ENCODE assay signal across 8 cellular contexts in the genomic region with DNA sequence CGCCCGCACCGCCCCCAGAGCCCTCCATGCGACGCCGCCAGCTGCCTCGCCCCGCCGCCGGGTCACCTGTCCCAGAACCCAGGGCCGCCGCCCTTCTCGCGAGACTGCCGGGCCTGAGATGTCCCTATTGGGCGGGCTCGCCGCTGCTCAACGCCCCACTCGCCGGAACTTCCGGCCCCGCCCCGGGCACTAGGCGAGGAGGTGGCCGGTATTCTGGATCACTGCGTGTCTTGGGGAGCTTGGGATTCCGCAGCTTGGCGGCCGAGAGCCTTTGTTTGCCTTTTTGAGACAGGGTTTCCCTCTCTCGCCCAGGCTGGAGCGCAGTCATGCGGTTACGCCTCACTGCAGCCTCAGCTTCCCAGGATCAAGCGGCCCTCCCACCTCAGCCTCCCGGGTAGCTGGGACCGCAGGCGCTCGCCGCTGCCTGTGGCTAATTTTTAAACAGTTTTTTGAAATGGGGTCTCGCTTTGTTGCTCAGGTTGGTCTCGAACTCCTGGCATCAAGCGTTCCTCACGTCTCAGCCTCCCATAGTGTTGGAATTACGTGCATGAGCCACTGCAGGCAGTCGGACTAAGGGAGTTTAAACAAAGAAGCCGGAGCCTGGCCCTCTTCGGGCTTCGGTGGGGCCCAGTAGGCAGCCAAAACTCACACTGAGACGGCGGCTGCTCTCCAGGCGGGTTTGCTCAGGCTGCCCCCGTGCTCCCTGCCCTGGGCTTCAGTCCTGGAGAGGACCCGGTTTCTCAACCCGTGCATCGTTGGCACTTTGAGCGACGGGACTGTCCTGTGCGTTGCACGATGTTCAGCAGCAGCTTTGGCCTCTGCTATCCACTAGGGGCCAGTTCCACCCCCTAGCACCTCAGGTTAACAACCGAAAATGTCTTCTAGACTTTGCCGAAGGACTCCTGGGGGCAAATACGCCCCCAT.
A peak's percentile ranks its signal among the peaks of the same experiment; 100 is the strongest.
DNase-seq lines count a peak whose midpoint lies in the region; ATAC-seq lines count a peak whose summit lies in the region.

A gene (minus strand): TSS at position 43 of the 924 bp plus-strand sequence. CDS start 15 bp downstream, at position 28.

- DNase-seq in NCI-H2081 (lab: John Stamatoyannopoulos, UW), result peak; percentile 97 to 98
- peak; percentile 87 for DNase-seq in T1000 (lab: John Stamatoyannopoulos, UW)
- peak; percentile 98 for DNase-seq in astrocyte of the hippocampus (ENCODE audit: low read depth, low spot score)
- DNase-seq in hippocampal formation (lab: John Stamatoyannopoulos, UW), result peak; percentile 92 to 93
- peak; percentile 95 for DNase-seq in retina
- DNase-seq in OCI-M2 (lab: John Stamatoyannopoulos, UW; ENCODE audit: unreplicated experiment), result no peak

- peak; percentile 71 for ATAC-seq in GM18517 (IDR thresholded peaks at IDR 0.05; ENCODE audit: unreplicated experiment)
- peak; percentile 78 for ATAC-seq in HG03039 (IDR thresholded peaks at IDR 0.05; ENCODE audit: unreplicated experiment)
